In genomic region chr19:51168571-51169282, GRCh38 we compare ENCODE assay signal across 14 cellular contexts. TPM values are rescaled to one million over a fixed set of nuclear protein-coding genes. Genes with fewer than 3 reads are reported as not detected.
DNase-seq lines count a peak whose midpoint lies in the region; ATAC-seq, FAIRE-seq and TF ChIP-seq lines count a peak whose summit lies in the region.
"Had no signal": no experiment of that assay in that cellular context is flagged by ENCODE, and none has a peak within 500 bp of the region (broad histone marks: within the 10 kb centered on the region; RNA-seq: fewer than 3 reads in every experiment).

No MANE protein-coding gene starts in this region.

- TF ChIP-seq POLR2A in K562 (conservative IDR thresholded peaks at IDR 0.05): no peak

- no peaks in the 10 kb centered on the region for H3K9me3 ChIP-seq in DOHH2 (ENCODE audit: control insufficient read depth, insufficient read depth, low read length)
- H3K9me3 ChIP-seq in K562 (replicated peaks; ENCODE audit: control insufficient read depth, insufficient read depth, low read depth, low read length): no peaks in the 10 kb centered on the region
- H3K9me3 ChIP-seq: heart left ventricle, lower lobe of right lung, right atrium auricular region, SJCRH30 had no signal

- H3K27me3 ChIP-seq in DOHH2 (ENCODE audit: control insufficient read depth, low read length) (peaks cover 34% of the 10 kb centered on the region), K562 (ENCODE audit: control insufficient read depth in 2 of 2, insufficient read depth in 2 of 2, low read length in 2 of 2) (peaks cover 6 to 15% of the 10 kb centered on the region in 2 experiments; a peak in 4 of 5 replicates)
- H3K27me3 ChIP-seq: right atrium auricular region had no signal

- H3K27ac ChIP-seq in DOHH2 (ENCODE audit: low read depth, low read length) (no peak overlapping the region), K562 (ENCODE audit: extremely low read depth, low read depth, low read length) (no peak overlapping the region)
- H3K27ac ChIP-seq: heart left ventricle, lower lobe of right lung, right atrium auricular region, SJCRH30 had no signal

- H3K4me3 ChIP-seq in DOHH2 (ENCODE audit: low read length) (no peak overlapping the region), K562 (no peak overlapping the region)
- H3K4me3 ChIP-seq: heart left ventricle, lower lobe of right lung, right atrium auricular region, SJCRH30 had no signal

- H3K27me3 Mint-ChIP-seq in activated CD4-positive, alpha-beta memory T cell treated with anti-CD3 and anti-CD28 coated beads, Interleukin-2, amount 10 ng/mL, durations not matched to agents 7 days and 5 days: peaks cover 20% of the 10 kb centered on the region
- peaks cover 11% of the 10 kb centered on the region for H3K27me3 Mint-ChIP-seq in activated CD4-positive, alpha-beta memory T cell treated with anti-CD3 and anti-CD28 coated beads for 36 hours
- H3K27me3 Mint-ChIP-seq in natural killer cell (ENCODE audit: low read depth in 2 of 2): peaks cover 0 to 2% of the 10 kb centered on the region in 2 donors

- peaks cover 54% of the 10 kb centered on the region for H3K4me1 Mint-ChIP-seq in activated CD4-positive, alpha-beta memory T cell treated with anti-CD3 and anti-CD28 coated beads, Interleukin-2, amount 10 ng/mL, durations not matched to agents 7 days and 5 days
- peaks cover 20% of the 10 kb centered on the region for H3K4me1 Mint-ChIP-seq in activated CD4-positive, alpha-beta memory T cell treated with anti-CD3 and anti-CD28 coated beads for 36 hours (ENCODE audit: low read depth)
- peaks cover 50 to 56% of the 10 kb centered on the region in 2 donors for H3K4me1 Mint-ChIP-seq in natural killer cell

- H3K79me2 ChIP-seq in DOHH2 (ENCODE audit: control insufficient read depth, low read length) (no peaks in the 10 kb centered on the region), K562 (ENCODE audit: control insufficient read depth, insufficient read depth, low read length) (no peaks in the 10 kb centered on the region)

- in situ Hi-C loops in K562 (cut with MboI): loop anchor here (25.0 kb wide), 1 partner anchor 494 kb away; no protein-coding TSS in a partner anchor

- no peak overlapping the region for H2AFZ ChIP-seq in K562 (ENCODE audit: low read depth, low read length)

- DNase-seq in activated CD4-positive, alpha-beta memory T cell treated with anti-CD3 and anti-CD28 coated beads, Interleukin-2, amount 10 ng/mL, durations not matched to agents 7 days and 5 days: no peak
- DNase-seq in activated CD4-positive, alpha-beta memory T cell treated with anti-CD3 and anti-CD28 coated beads for 36 hours: no peak
- DNase-seq in K562 (ENCODE audit: extremely low read depth in 1 of 4, low spot score in 3 of 4) (no peak), natural killer cell (no peak), NOMO-1 (lab: John Stamatoyannopoulos, UW; ENCODE audit: unreplicated experiment in 2 of 2) (no peak)
- no peak for DNase-seq in activated naive CD4-positive, alpha-beta T cell treated with Interleukin-2 at 50 U/mL for 16 hours

- CTCF ChIA-PET in activated CD4-positive, alpha-beta memory T cell treated with anti-CD3 and anti-CD28 coated beads, Interleukin-2, amount 10 ng/mL, durations not matched to agents 7 days and 5 days (lab: Charles Lee): interaction anchor here (0.7 to 3.3 kb wide), 8 partner anchors 8 to 166 kb away, joined by 3 to 26 read pairs (median 4); no protein-coding TSS in a partner anchor
- CTCF ChIA-PET in activated CD4-positive, alpha-beta memory T cell treated with anti-CD3 and anti-CD28 coated beads for 36 hours (lab: Charles Lee): interaction anchor here (0.7 to 4.6 kb wide), 5 partner anchors 11 to 1212 kb away, joined by 3 to 36 read pairs (median 3); no protein-coding TSS in a partner anchor
- CTCF ChIA-PET in K562 (lab: Yijun Ruan, JAX; ENCODE audit: low intra/inter-chr PET ratio): interaction anchor here (1.1 to 2.2 kb wide), 2 partner anchors 10 to 71 kb away, joined by 4 to 13 read pairs; no protein-coding TSS in a partner anchor

- no peaks in the 10 kb centered on the region for H3K9me1 ChIP-seq in K562 (ENCODE audit: control insufficient read depth, insufficient read depth, low read length)

- no TSS peak for BruUV-seq in K562 (replicated peaks; lab: Mats Ljungman, UMichigan)

- no peak for ATAC-seq in K562
- ATAC-seq in natural killer cell: no peak
- ATAC-seq in GM18517 (IDR thresholded peaks at IDR 0.05; ENCODE audit: unreplicated experiment): no peak
- ATAC-seq: heart left ventricle had no signal

- 15% methylated on average over 13 of the region's 13 CpGs for WGBS in K562 (ENCODE audit: insufficient coverage, low coverage, missing lambda C conversion rate)

- H3K36me3 ChIP-seq in DOHH2 (ENCODE audit: control insufficient read depth, low read length) (no peaks in the 10 kb centered on the region), K562 (ENCODE audit: control insufficient read depth, insufficient read depth, low read length) (no peaks in the 10 kb centered on the region)
- H3K36me3 ChIP-seq: heart left ventricle, lower lobe of right lung, right atrium auricular region, SJCRH30 had no signal

- H3K4me1 ChIP-seq in DOHH2 (ENCODE audit: control insufficient read depth, low read length) (peaks cover 9% of the 10 kb centered on the region), K562 (replicated peaks in 1 of 2; ENCODE audit: control insufficient read depth in 2 of 2, insufficient read depth in 2 of 2, low read length in 2 of 2) (peaks cover 0 to 12% of the 10 kb centered on the region in 2 experiments; a peak in 4 of 5 replicates)
- H3K4me1 ChIP-seq: right atrium auricular region, SJCRH30 had no signal

- H3K36me3 Mint-ChIP-seq in activated CD4-positive, alpha-beta memory T cell treated with anti-CD3 and anti-CD28 coated beads, Interleukin-2, amount 10 ng/mL, durations not matched to agents 7 days and 5 days (ENCODE audit: low read depth): peaks cover 23% of the 10 kb centered on the region
- H3K36me3 Mint-ChIP-seq in activated CD4-positive, alpha-beta memory T cell treated with anti-CD3 and anti-CD28 coated beads for 36 hours: no peaks in the 10 kb centered on the region
- no peaks in the 10 kb centered on the region for H3K36me3 Mint-ChIP-seq in natural killer cell

- no peak overlapping the region for H3K9ac ChIP-seq in K562 (ENCODE audit: insufficient read depth in 1 of 2, low read depth in 2 of 2, low read length in 2 of 2)

- H3K9me3 Mint-ChIP-seq in activated CD4-positive, alpha-beta memory T cell treated with anti-CD3 and anti-CD28 coated beads, Interleukin-2, amount 10 ng/mL, durations not matched to agents 7 days and 5 days: no peaks in the 10 kb centered on the region
- no peaks in the 10 kb centered on the region for H3K9me3 Mint-ChIP-seq in activated CD4-positive, alpha-beta memory T cell treated with anti-CD3 and anti-CD28 coated beads for 36 hours
- no peaks in the 10 kb centered on the region for H3K9me3 Mint-ChIP-seq in natural killer cell
- H3K9me3 Mint-ChIP-seq: CD4-positive, alpha-beta T cell had no signal

- TF ChIP-seq RAD21 in K562 (CRISPR knock-in tag; conservative IDR thresholded peaks at IDR 0.05 in 1 of 2, IDR thresholded peaks at IDR 0.05 in 1 of 2): no peak

- intact Hi-C loops in activated CD4-positive, alpha-beta memory T cell treated with anti-CD3 and anti-CD28 coated beads for 36 hours (cut with micrococcal nuclease): no loop called here
- intact Hi-C loops in K562 (cut with micrococcal nuclease): loop anchor here (1.0 kb wide), 1 partner anchor 10 kb away; no protein-coding TSS in a partner anchor
- intact Hi-C loops in natural killer cell (cut with micrococcal nuclease): loop anchor here (1.0 to 5.0 kb wide), 5 partner anchors 10 to 238 kb away; partner anchors contain the start of genes CTU1 and SIGLEC9

- H3K4me2 ChIP-seq in DOHH2 (ENCODE audit: low read length): peak overlapping the region; percentile 11; the same call in 1 of the 2 replicates
- H3K4me2 ChIP-seq in K562 (ENCODE audit: insufficient read depth, low read length): peak overlapping the region; percentile 2; the same call in 1 of the 2 replicates

- no peak for TF ChIP-seq EP300 in K562 (IDR thresholded peaks at IDR 0.05; ENCODE audit: low read length)

- H3K4me3 Mint-ChIP-seq in activated CD4-positive, alpha-beta memory T cell treated with anti-CD3 and anti-CD28 coated beads, Interleukin-2, amount 10 ng/mL, durations not matched to agents 7 days and 5 days: peak overlapping the region; percentile 80
- no peak overlapping the region for H3K4me3 Mint-ChIP-seq in activated CD4-positive, alpha-beta memory T cell treated with anti-CD3 and anti-CD28 coated beads for 36 hours
- H3K4me3 Mint-ChIP-seq in natural killer cell: peak overlapping the region; percentile 88
- H3K4me3 Mint-ChIP-seq: CD4-positive, alpha-beta T cell had no signal

- no peak for FAIRE-seq in K562 (lab: Jason Lieb, UNC)

- H4K20me1 ChIP-seq in DOHH2 (ENCODE audit: control insufficient read depth, insufficient read depth, low read depth, low read length) (no peaks in the 10 kb centered on the region), K562 (replicated peaks; ENCODE audit: control insufficient read depth, insufficient read depth, low read length) (no peaks in the 10 kb centered on the region)

- no peaks in the 10 kb centered on the region for H3F3A ChIP-seq in DOHH2 (ENCODE audit: control insufficient read depth, insufficient read depth)

- POLR2A ChIA-PET in activated CD4-positive, alpha-beta memory T cell treated with anti-CD3 and anti-CD28 coated beads, Interleukin-2, amount 10 ng/mL, durations not matched to agents 7 days and 5 days (lab: Charles Lee): no interaction called here
- POLR2A ChIA-PET in activated CD4-positive, alpha-beta memory T cell treated with anti-CD3 and anti-CD28 coated beads for 36 hours (lab: Charles Lee): interaction anchor here (0.9 kb wide), 1 partner anchor 72 kb away, joined by 3 read pairs; no protein-coding TSS in a partner anchor
- POLR2A ChIA-PET in K562 (lab: Yijun Ruan, JAX): interaction anchor here (0.8 kb wide), 1 partner anchor 9 kb away, joined by 3 read pairs; no protein-coding TSS in a partner anchor

- H3K9me2 ChIP-seq in DOHH2 (replicated peaks; ENCODE audit: control insufficient read depth, low read length): no peaks in the 10 kb centered on the region

- H3K27ac Mint-ChIP-seq in activated CD4-positive, alpha-beta memory T cell treated with anti-CD3 and anti-CD28 coated beads, Interleukin-2, amount 10 ng/mL, durations not matched to agents 7 days and 5 days: no peak overlapping the region
- H3K27ac Mint-ChIP-seq in activated CD4-positive, alpha-beta memory T cell treated with anti-CD3 and anti-CD28 coated beads for 36 hours: no peak overlapping the region
- H3K27ac Mint-ChIP-seq in natural killer cell: peak overlapping the region; percentile 68 to 80
- H3K27ac Mint-ChIP-seq: CD4-positive, alpha-beta T cell had no signal

- no peak for TF ChIP-seq CTCF in DOHH2 (IDR thresholded peaks at IDR 0.05; ENCODE audit: low read depth, low read length, poor library complexity, severe bottlenecking)
- no peak for TF ChIP-seq CTCF in K562 (IDR thresholded peaks at IDR 0.05 in 2 of 3, conservative IDR thresholded peaks at IDR 0.05 in 1 of 3; ENCODE audit: insufficient read depth in 2 of 3, low read depth in 1 of 3, low read length in 3 of 3)
- TF ChIP-seq CTCF in natural killer cell (IDR thresholded peaks at IDR 0.05): no peak

RNA-seq across cellular contexts. Expression of gene SIGLEC7, which starts 26.6 kb away (rescaled TPM):
- total RNA-seq in activated CD4-positive, alpha-beta memory T cell treated with anti-CD3 and anti-CD28 coated beads, Interleukin-2, amount 10 ng/mL, durations not matched to agents 7 days and 5 days: not detected
- total RNA-seq in activated CD4-positive, alpha-beta memory T cell treated with anti-CD3 and anti-CD28 coated beads for 36 hours: not detected
- not detected in 2 replicates for total RNA-seq in K562 (2011; cell fraction: chromatin; rRNA removed; ENCODE audit: low replicate concordance)
- not detected in 2 replicates for total RNA-seq in K562 (2011; cell fraction: nucleolus; rRNA removed)
- not detected in 2 replicates for total RNA-seq in K562 (2011; cell fraction: nucleoplasm; rRNA removed)
- total RNA-seq in K562 (2014; rRNA removed): not detected in 2 replicates
- not detected in 2 replicates for total RNA-seq in K562 (2014; rRNA removed; fragmentation: Illumina TruSeq; extraction: Trizol)
- total RNA-seq in K562 (2015; rRNA removed; fragmentation: Illumina TruSeq; extraction: Trizol): not detected in 2 replicates
- total RNA-seq in K562 (2021): not detected in 2 replicates
- polyA plus RNA-seq in K562 (2011; rRNA removed): 0.10 TPM in 1 of 2 replicates, not detected in the other
- 0.03 and 0.06 TPM in 2 replicates for polyA plus RNA-seq in K562 (2011; cell fraction: cytosol; rRNA removed)
- polyA plus RNA-seq in K562 (2011; cell fraction: nucleus; rRNA removed): 0.92 TPM in 1 of 2 replicates, not detected in the other
- polyA plus RNA-seq in K562 (2012): 0.10 and 0.24 TPM in 2 replicates
- polyA plus RNA-seq in K562 (2014; fragmentation: Illumina TruSeq; extraction: Trizol): not detected in 2 replicates
- polyA plus RNA-seq in K562 (2014; fragmentation: Nextera tagmentation; extraction: Ambion mirVana): not detected
- polyA plus RNA-seq in K562 (2014; rRNA removed): 0.12 TPM in 1 of 2 replicates, not detected in the other
- polyA minus RNA-seq in K562 (2011; rRNA and poly(A)+ RNA removed): not detected in 2 replicates
- polyA minus RNA-seq in K562 (2011; cell fraction: cytosol; rRNA and poly(A)+ RNA removed): not detected in 2 replicates
- not detected in 2 replicates for polyA minus RNA-seq in K562 (2011; cell fraction: nucleus; rRNA and poly(A)+ RNA removed)
- 10 to 100 TPM; 48.6 to 56.0 (median 49.5) TPM for total RNA-seq in natural killer cell
- total RNA-seq: SJCRH30 had no signal

RNA-seq across cellular contexts. Expression of gene SIGLEC9, which starts 44.0 kb away (rescaled TPM):
- total RNA-seq in activated CD4-positive, alpha-beta memory T cell treated with anti-CD3 and anti-CD28 coated beads, Interleukin-2, amount 10 ng/mL, durations not matched to agents 7 days and 5 days: 1 to 10 TPM; 1.1 to 1.7 TPM
- 1 to 10 TPM; 1.3 to 1.4 TPM for total RNA-seq in activated CD4-positive, alpha-beta memory T cell treated with anti-CD3 and anti-CD28 coated beads for 36 hours
- total RNA-seq in K562 (2011; cell fraction: chromatin; rRNA removed; ENCODE audit: low replicate concordance): 0.35 TPM in 1 of 2 replicates, not detected in the other
- 0.26 and 0.67 TPM in 2 replicates for total RNA-seq in K562 (2011; cell fraction: nucleolus; rRNA removed)
- not detected in 2 replicates for total RNA-seq in K562 (2011; cell fraction: nucleoplasm; rRNA removed)
- total RNA-seq in K562 (2014; rRNA removed) (0.18 and 0.65 TPM in 2 replicates), K562 (2014; rRNA removed; fragmentation: Illumina TruSeq; extraction: Trizol) (not detected in 2 replicates), K562 (2015; rRNA removed; fragmentation: Illumina TruSeq; extraction: Trizol) (not detected in 2 replicates), K562 (2021) (0.22 TPM in 1 of 2 replicates, not detected in the other), natural killer cell (10 to 100 TPM; 13.0 to 15.3 (median 13.8) TPM)
- polyA plus RNA-seq in K562 (2011; rRNA removed) (0.16 and 0.26 TPM in 2 replicates), K562 (2014; fragmentation: Illumina TruSeq; extraction: Trizol) (0.09 and 0.21 TPM in 2 replicates), K562 (2014; fragmentation: Nextera tagmentation; extraction: Ambion mirVana) (not detected), K562 (2014; rRNA removed) (0.18 and 0.34 TPM in 2 replicates)
- polyA plus RNA-seq in K562 (2011; cell fraction: cytosol; rRNA removed): 0.21 and 0.54 TPM in 2 replicates
- 0.31 and 0.78 TPM in 2 replicates for polyA plus RNA-seq in K562 (2011; cell fraction: nucleus; rRNA removed)
- polyA plus RNA-seq in K562 (2012): 0.20 and 0.53 TPM in 2 replicates
- polyA minus RNA-seq in K562 (2011; rRNA and poly(A)+ RNA removed): 0.18 TPM in 1 of 2 replicates, not detected in the other
- polyA minus RNA-seq in K562 (2011; cell fraction: cytosol; rRNA and poly(A)+ RNA removed): not detected in 2 replicates
- 0.54 TPM in 1 of 2 replicates, not detected in the other for polyA minus RNA-seq in K562 (2011; cell fraction: nucleus; rRNA and poly(A)+ RNA removed)
- total RNA-seq: SJCRH30 had no signal

RNA-seq across cellular contexts. Expression of gene CD33, which starts 56.2 kb away (rescaled TPM):
- total RNA-seq in activated CD4-positive, alpha-beta memory T cell treated with anti-CD3 and anti-CD28 coated beads, Interleukin-2, amount 10 ng/mL, durations not matched to agents 7 days and 5 days: 10 to 100 TPM; 21.1 to 23.7 TPM
- under 1 TPM; 0.43 to 0.65 TPM for total RNA-seq in activated CD4-positive, alpha-beta memory T cell treated with anti-CD3 and anti-CD28 coated beads for 36 hours
- total RNA-seq in K562 (2011; cell fraction: chromatin; rRNA removed; ENCODE audit: low replicate concordance): 25.2 and 27.4 TPM in 2 replicates
- 17.5 and 20.2 TPM in 2 replicates for total RNA-seq in K562 (2011; cell fraction: nucleolus; rRNA removed)
- total RNA-seq in K562 (2011; cell fraction: nucleoplasm; rRNA removed): 22.7 and 29.1 TPM in 2 replicates
- total RNA-seq in K562 (2014; rRNA removed) (38.4 and 39.7 TPM in 2 replicates), K562 (2014; rRNA removed; fragmentation: Illumina TruSeq; extraction: Trizol) (42.6 and 44.4 TPM in 2 replicates), K562 (2015; rRNA removed; fragmentation: Illumina TruSeq; extraction: Trizol) (49.6 and 50.1 TPM in 2 replicates), K562 (2021) (34.1 and 36.1 TPM in 2 replicates), natural killer cell (1 to 10 TPM; 2.3 to 6.5 (median 6.0) TPM)
- polyA plus RNA-seq in K562 (2011; rRNA removed) (50.7 and 122 TPM in 2 replicates), K562 (2014; fragmentation: Illumina TruSeq; extraction: Trizol) (52.5 and 60.0 TPM in 2 replicates), K562 (2014; fragmentation: Nextera tagmentation; extraction: Ambion mirVana) (10 to 100 TPM; 79.0 to 88.6 TPM), K562 (2014; rRNA removed) (39.6 and 42.5 TPM in 2 replicates)
- polyA plus RNA-seq in K562 (2011; cell fraction: cytosol; rRNA removed): 43.7 and 78.9 TPM in 2 replicates
- polyA plus RNA-seq in K562 (2011; cell fraction: nucleus; rRNA removed): 59.9 and 117 TPM in 2 replicates
- polyA plus RNA-seq in K562 (2012): 45.2 and 161 TPM in 2 replicates
- polyA minus RNA-seq in K562 (2011; rRNA and poly(A)+ RNA removed): 20.3 and 47.6 TPM in 2 replicates
- 15.5 and 24.4 TPM in 2 replicates for polyA minus RNA-seq in K562 (2011; cell fraction: cytosol; rRNA and poly(A)+ RNA removed)
- 13.6 and 36.4 TPM in 2 replicates for polyA minus RNA-seq in K562 (2011; cell fraction: nucleus; rRNA and poly(A)+ RNA removed)
- total RNA-seq: temporal lobe had no signal

Comparison
In these comparisons a context has a peak if more than half of its experiments do, and no peak if none do; other contexts are left out.
1. H3K27ac Mint-ChIP-seq: peak in natural killer cell (2 of 2); none in activated CD4-positive, alpha-beta memory T cell treated with anti-CD3 and anti-CD28 coated beads, Interleukin-2, amount 10 ng/mL, durations not matched to agents 7 days and 5 days (single experiment) and activated CD4-positive, alpha-beta memory T cell treated with anti-CD3 and anti-CD28 coated beads for 36 hours (single experiment).
2. RNA of gene SIGLEC7, which starts 26.6 kb away (total RNA-seq): 48.6 to 56.0 TPM in natural killer cell; not detected in activated CD4-positive, alpha-beta memory T cell treated with anti-CD3 and anti-CD28 coated beads, Interleukin-2, amount 10 ng/mL, durations not matched to agents 7 days and 5 days, not detected in activated CD4-positive, alpha-beta memory T cell treated with anti-CD3 and anti-CD28 coated beads for 36 hours and not detected in K562; every median in the first group is over 10 times any median in the second.
3. RNA of gene SIGLEC9, which starts 44.0 kb away (total RNA-seq): 13.0 to 15.3 TPM in natural killer cell; 1.1 to 1.7 TPM in activated CD4-positive, alpha-beta memory T cell treated with anti-CD3 and anti-CD28 coated beads, Interleukin-2, amount 10 ng/mL, durations not matched to agents 7 days and 5 days, 1.3 to 1.4 TPM in activated CD4-positive, alpha-beta memory T cell treated with anti-CD3 and anti-CD28 coated beads for 36 hours and 0.18 to 0.67 TPM in K562; every median in the first group is over 4 times any median in the second.